Comparison of ENCODE assay signal across 18 cellular contexts in genomic region chr6:333379-334002, GRCh38. TPM values are rescaled to one million over a fixed set of nuclear protein-coding genes. Genes with fewer than 3 reads are reported as not detected.
DNase-seq lines count a peak whose midpoint lies in the region; ATAC-seq and TF ChIP-seq lines count a peak whose summit lies in the region.
"Had no signal": no experiment of that assay in that cellular context is flagged by ENCODE, and none has a peak within 500 bp of the region (broad histone marks: within the 10 kb centered on the region; RNA-seq: fewer than 3 reads in every experiment).

No MANE protein-coding gene starts in this region.

- no peak overlapping the region for H2AFZ ChIP-seq in GM23248
- H2AFZ ChIP-seq in OCI-LY7 (ENCODE audit: low read length), result no peak overlapping the region

- TF ChIP-seq POLR2A in spleen (IDR thresholded peaks at IDR 0.05), result no peak

- no peak overlapping the region for H3K4me3 ChIP-seq in GM23248
- no peak overlapping the region for H3K4me3 ChIP-seq in OCI-LY7 (ENCODE audit: low read depth, low read length, poor library complexity, severe bottlenecking)
- H3K4me3 ChIP-seq in fibroblast of mammary gland (ENCODE audit: control insufficient read depth, low read depth, low read length), result no peak overlapping the region
- H3K4me3 ChIP-seq in spleen, result no peak overlapping the region
- H3K4me3 ChIP-seq: SK-N-MC had no signal

- H3K79me2 ChIP-seq in GM23248 (ENCODE audit: insufficient read depth) (no peaks in the 10 kb centered on the region), OCI-LY7 (ENCODE audit: insufficient read depth, low read depth, low read length) (peaks cover 42% of the 10 kb centered on the region)

- no peak overlapping the region for H3K9ac ChIP-seq in GM23248

- WGBS in GM23248 (ENCODE audit: low coverage in 1 of 2, low lambda C conversion rate in 2 of 2, missing lambda C conversion rate in 2 of 2), 2 experiments, result 56 to 60% methylated on average over 13 of the region's 13 CpGs
- 82 to 89% (median 86%) methylated on average over 13 of the region's 13 CpGs for WGBS in spleen, 5 donors

- no peak overlapping the region for H3K27ac Mint-ChIP-seq in stimulated activated naive B cell treated with anti-CD40 and anti-IgM and Interleukin-4, amounts not matched to agents 10 μg/mL and 1 μg/mL and 100 μg/mL, for 72 hours
- H3K27ac Mint-ChIP-seq: CD4-positive, alpha-beta T cell had no signal

- DNase-seq in GM23248, result peak; percentile 28
- no peak for DNase-seq in OCI-LY7 (ENCODE audit: low spot score)
- peak; percentile 51 for DNase-seq in fibroblast of mammary gland (ENCODE audit: low read depth)
- peak; percentile 78 for DNase-seq in spleen
- DNase-seq in stimulated activated CD4-positive, alpha-beta T cell treated with anti-CD3 and anti-CD28 coated beads, Interleukin-4, amount 100 ng/mL, for 24 hours, result no peak
- no peak for DNase-seq in stimulated activated CD4-positive, alpha-beta T cell treated with anti-CD3 and anti-CD28 coated beads, Interleukin-1b, Interleukin-23, amount 100 ng/mL, for 48 hours
- DNase-seq in stimulated activated naive B cell treated with anti-CD40 and anti-IgM and Interleukin-4, amounts not matched to agents 10 μg/mL and 1 μg/mL and 100 μg/mL, for 72 hours, result no peak
- DNase-seq: ACHN; AML-193; Calu3; CD4-positive, alpha-beta T cell; NCI-H1436 treated with DMSO at 0.1 percent for 48 hours; NCI-H2081 treated with DMSO at 0.1 percent for 48 hours; NCI-H510A treated with DMSO at 0.1 percent for 48 hours; NCI-H82 had no signal

- no peaks in the 10 kb centered on the region for H3K9me2 ChIP-seq in GM23248 (ENCODE audit: insufficient read depth)
- H3K9me2 ChIP-seq in OCI-LY7 (ENCODE audit: insufficient read depth, low read length), result no peaks in the 10 kb centered on the region

- no peak for ATAC-seq in stimulated activated naive B cell treated with anti-CD40 and anti-IgM and Interleukin-4, amounts not matched to agents 10 μg/mL and 1 μg/mL and 100 μg/mL, for 72 hours (replicated peaks)
- ATAC-seq: HCT116, Panc1 had no signal

- intact Hi-C loops in OCI-LY7 (cut with micrococcal nuclease; ENCODE audit: unreplicated experiment) (no loop called here), spleen (cut with DNase I; ENCODE audit: low total_unique reads) (no loop called here)

- H4K20me1 ChIP-seq in GM23248 (ENCODE audit: insufficient read depth) (no peaks in the 10 kb centered on the region), OCI-LY7 (ENCODE audit: insufficient read depth, low read length) (no peaks in the 10 kb centered on the region)

- peaks cover 2% of the 10 kb centered on the region; the same call in 1 of the 2 replicates for H3F3A ChIP-seq in GM23248 (ENCODE audit: insufficient read depth)

- H3K4me1 ChIP-seq in GM23248 (ENCODE audit: insufficient read depth), result peaks cover 2% of the 10 kb centered on the region
- peaks cover 98% of the 10 kb centered on the region for H3K4me1 ChIP-seq in OCI-LY7 (ENCODE audit: insufficient read depth, low read length, poor library complexity, severe bottlenecking)
- H3K4me1 ChIP-seq in spleen, result peaks cover 21 to 81% (median 61%) of the 10 kb centered on the region in 6 donors

- POLR2A ChIA-PET in OCI-LY7 (lab: Charles Lee), result interaction anchor here (0.7 to 7.6 kb wide), 14 partner anchors 9 to 149 kb away, joined by 3 to 77 read pairs (median 6); partner anchors contain the start of gene IRF4

- no peaks in the 10 kb centered on the region for H3K27me3 Mint-ChIP-seq in stimulated activated naive B cell treated with anti-CD40 and anti-IgM and Interleukin-4, amounts not matched to agents 10 μg/mL and 1 μg/mL and 100 μg/mL, for 72 hours
- H3K27me3 Mint-ChIP-seq: CD4-positive, alpha-beta T cell had no signal

- H3K4me1 Mint-ChIP-seq in stimulated activated naive B cell treated with anti-CD40 and anti-IgM and Interleukin-4, amounts not matched to agents 10 μg/mL and 1 μg/mL and 100 μg/mL, for 72 hours, result peaks cover 22 to 29% of the 10 kb centered on the region in 2 donors

- H3K27me3 ChIP-seq in GM23248 (replicated peaks; ENCODE audit: insufficient read depth) (no peaks in the 10 kb centered on the region), spleen (replicated peaks in 1 of 7) (no peaks in the 10 kb centered on the region)

- in situ Hi-C loops in GM23248 (cut with MboI), result no loop called here

- peaks cover 15 to 16% of the 10 kb centered on the region in 2 donors for H3K36me3 Mint-ChIP-seq in stimulated activated naive B cell treated with anti-CD40 and anti-IgM and Interleukin-4, amounts not matched to agents 10 μg/mL and 1 μg/mL and 100 μg/mL, for 72 hours

- H3K9me3 Mint-ChIP-seq in stimulated activated naive B cell treated with anti-CD40 and anti-IgM and Interleukin-4, amounts not matched to agents 10 μg/mL and 1 μg/mL and 100 μg/mL, for 72 hours, result no peaks in the 10 kb centered on the region
- H3K9me3 Mint-ChIP-seq: CD4-positive, alpha-beta T cell had no signal

- CTCF ChIA-PET in OCI-LY7 (lab: Charles Lee; ENCODE audit: unreplicated experiment), result interaction anchor here (0.6 to 3.5 kb wide), 5 partner anchors 8 to 26 kb away, joined by 3 to 18 read pairs (median 4); no protein-coding TSS in a partner anchor

- no peaks in the 10 kb centered on the region for H3K36me3 ChIP-seq in GM23248 (ENCODE audit: low read depth)
- peaks cover 40% of the 10 kb centered on the region; the same call in 1 of the 2 replicates for H3K36me3 ChIP-seq in OCI-LY7 (ENCODE audit: insufficient read depth, low read length)
- H3K36me3 ChIP-seq in spleen, result no peaks in the 10 kb centered on the region

- H3K4me2 ChIP-seq in GM23248 (ENCODE audit: unreplicated experiment) (no peak overlapping the region), OCI-LY7 (ENCODE audit: low read length) (peak overlapping the region; percentile 77; the same call in 1 of the 2 replicates)

- no TSS peak for BruUV-seq in OCI-LY7 (replicated peaks; lab: Mats Ljungman, UMichigan)

- TF ChIP-seq CTCF in OCI-LY7 (conservative IDR thresholded peaks at IDR 0.05; ENCODE audit: low read length) (no peak), fibroblast of mammary gland (conservative IDR thresholded peaks at IDR 0.05; ENCODE audit: control insufficient read depth, insufficient read depth, low read depth, low read length) (no peak), spleen (IDR thresholded peaks at IDR 0.05 in 8 of 11, conservative IDR thresholded peaks at IDR 0.05 in 3 of 11) (no peak)

- H3K9me3 ChIP-seq in GM23248 (ENCODE audit: low read depth) (no peaks in the 10 kb centered on the region), OCI-LY7 (ENCODE audit: low read length) (no peaks in the 10 kb centered on the region), spleen (no peaks in the 10 kb centered on the region)

- H3K27ac ChIP-seq in GM23248 (no peak overlapping the region), OCI-LY7 (ENCODE audit: low read depth, low read length, poor library complexity, severe bottlenecking) (no peak overlapping the region), spleen (no peak overlapping the region)
- H3K27ac ChIP-seq: SK-N-MC had no signal

- H3K4me3 Mint-ChIP-seq in stimulated activated naive B cell treated with anti-CD40 and anti-IgM and Interleukin-4, amounts not matched to agents 10 μg/mL and 1 μg/mL and 100 μg/mL, for 72 hours, result no peak overlapping the region
- H3K4me3 Mint-ChIP-seq: CD4-positive, alpha-beta T cell had no signal

RNA-seq across cellular contexts. Expression of gene DUSP22, which starts 41.2 kb away (rescaled TPM):
- 12.4 and 14.9 TPM in 2 replicates for total RNA-seq in GM23248 (2014; rRNA removed; shearing (Covaris generic))
- polyA plus RNA-seq in GM23248 (2016; fragmentation: Nextera tagmentation; extraction: Ambion mirVana) (15.7 and 18.1 TPM in 2 replicates), spleen (10 to 100 TPM; 41.2 to 65.7 (median 46.8) TPM)
- total RNA-seq in OCI-LY7 (2014; rRNA removed; shearing (Covaris generic)), result 133 and 149 TPM in 2 replicates
- total RNA-seq in OCI-LY7 (2022) (171 and 215 TPM in 2 replicates), spleen (100 to 1,000 TPM in 1 of 7 donors, 10 to 100 TPM in 6; 60.5 to 120 (median 75.5) TPM)

RNA-seq across cellular contexts. Expression of gene IRF4, which starts 58.1 kb away (rescaled TPM):
- total RNA-seq in GM23248 (2014; rRNA removed; shearing (Covaris generic)), result not detected in 2 replicates
- polyA plus RNA-seq in GM23248 (2016; fragmentation: Nextera tagmentation; extraction: Ambion mirVana), result 0.23 and 0.70 TPM in 2 replicates
- total RNA-seq in OCI-LY7 (2014; rRNA removed; shearing (Covaris generic)), result 143 and 189 TPM in 2 replicates
- 281 and 291 TPM in 2 replicates for total RNA-seq in OCI-LY7 (2022)
- total RNA-seq in spleen, result 10 to 100 TPM; 39.2 to 91.3 (median 52.0) TPM
- polyA plus RNA-seq in spleen, result 10 to 100 TPM in 2 of 3 donors, 1 to 10 TPM in 1; 8.7 to 11.9 (median 11.2) TPM
- total RNA-seq: Calu3 had no signal

Comparison
In these comparisons a context has a peak if more than half of its experiments do, and no peak if none do; other contexts are left out.
1. DNase-seq: peak in GM23248 (single experiment), fibroblast of mammary gland (single experiment) and spleen (single experiment); none in OCI-LY7 (single experiment), stimulated activated CD4-positive, alpha-beta T cell treated with anti-CD3 and anti-CD28 coated beads, Interleukin-4, amount 100 ng/mL, for 24 hours (single experiment), stimulated activated CD4-positive, alpha-beta T cell treated with anti-CD3 and anti-CD28 coated beads, Interleukin-1b, Interleukin-23, amount 100 ng/mL, for 48 hours (single experiment) and stimulated activated naive B cell treated with anti-CD40 and anti-IgM and Interleukin-4, amounts not matched to agents 10 μg/mL and 1 μg/mL and 100 μg/mL, for 72 hours (single experiment).
2. RNA of gene IRF4, which starts 58.1 kb away (total RNA-seq): 143 to 291 TPM in OCI-LY7 and 39.2 to 91.3 TPM in spleen; not detected in GM23248; every median in the first group is over 10 times any median in the second.